In genomic region chr11:95042906-95043305, GRCh38 we compare ENCODE assay signal across 7 cellular contexts. TPM values are rescaled to one million over a fixed set of nuclear protein-coding genes. Genes with fewer than 3 reads are reported as not detected.
"Had no signal": no experiment of that assay in that cellular context is flagged by ENCODE, and none has a peak within 500 bp of the region (broad histone marks: within the 10 kb centered on the region; RNA-seq: fewer than 3 reads in every experiment).

No MANE protein-coding gene starts in this region.

- H3K27ac Mint-ChIP-seq: H9, IgD-negative memory B cell had no signal

- H3K36me3 Mint-ChIP-seq: IgD-negative memory B cell had no signal

- H3K9me3 Mint-ChIP-seq: H9 had no signal

- H3K4me3 Mint-ChIP-seq: H9, IgD-negative memory B cell had no signal

- H3K9ac ChIP-seq: GM23248 had no signal

- H3K27ac ChIP-seq: GM23248 had no signal

- H3K4me1 Mint-ChIP-seq: H9, IgD-negative memory B cell had no signal

- DNase-seq: GM23248, GOT3, H9, HCEC 1CT had no signal

- H3K4me3 ChIP-seq: GM23248 had no signal

RNA-seq across cellular contexts. Expression of gene KDM4F, which starts 6.3 kb away (rescaled TPM):
- total RNA-seq: GM23248, H4, H9, HT-29 had no signal

RNA-seq across cellular contexts. Expression of gene KDM4E, which starts 17.8 kb away (rescaled TPM):
- total RNA-seq: GM23248, H4, H9, HT-29 had no signal
